17 cellular contexts compared by ENCODE assay signal in genomic region chr4:86657382-86657781, GRCh38.
DNase-seq lines count a peak whose midpoint lies in the region; ATAC-seq lines count a peak whose summit lies in the region.
"Had no signal": no experiment of that assay in that cellular context is flagged by ENCODE, and none has a peak within 500 bp of the region (broad histone marks: within the 10 kb centered on the region; RNA-seq: fewer than 3 reads in every experiment).

No MANE protein-coding gene starts in this region.

- ATAC-seq in HG02870 (IDR thresholded peaks at IDR 0.05; ENCODE audit: unreplicated experiment) (peak; percentile 11), T-helper 17 cell (no peak)
- ATAC-seq: HCT116 had no signal

- H3K27ac Mint-ChIP-seq in T-helper 17 cell = peak overlapping the region; percentile 27
- H3K27ac Mint-ChIP-seq in activated CD4-positive, alpha-beta T cell treated with anti-CD3 and anti-CD28 coated beads, Interleukin-2, amount 10 ng/mL, durations not matched to agents 24 days and 14 days = no peak overlapping the region
- H3K27ac Mint-ChIP-seq: B cell; CD4-positive, CD25-positive, alpha-beta regulatory T cell; CD8-positive, alpha-beta memory T cell; HFFc6 had no signal

- peaks cover 5% of the 10 kb centered on the region for H3K9me3 Mint-ChIP-seq in activated CD4-positive, alpha-beta T cell treated with anti-CD3 and anti-CD28 coated beads, Interleukin-2, amount 10 ng/mL, durations not matched to agents 24 days and 14 days

- peak; percentile 6 for DNase-seq in DMS53 treated with DMSO at 0.1 percent for 48 hours (lab: John Stamatoyannopoulos, UW; ENCODE audit: unreplicated experiment)
- no peak for DNase-seq in T-helper 17 cell
- no peak for DNase-seq in cerebellum (ENCODE audit: low spot score)
- no peak for DNase-seq in activated CD4-positive, alpha-beta T cell treated with anti-CD3 and anti-CD28 coated beads, Interleukin-2, amount 10 ng/mL, durations not matched to agents 24 days and 14 days
- DNase-seq in HPDE6-E6E7 (ENCODE audit: extremely low spot score) = no peak
- DNase-seq: CD4-positive, CD25-positive, alpha-beta regulatory T cell; CD8-positive, alpha-beta memory T cell; COR-L47; DMS 273 treated with DMSO at 0.1 percent for 48 hours; DMS79 treated with DMSO at 0.1 percent for 48 hours; GF-D8; GOT3; H7; HFFc6 had no signal

- peaks cover 12% of the 10 kb centered on the region for H3K4me1 Mint-ChIP-seq in T-helper 17 cell
- no peaks in the 10 kb centered on the region for H3K4me1 Mint-ChIP-seq in activated CD4-positive, alpha-beta T cell treated with anti-CD3 and anti-CD28 coated beads, Interleukin-2, amount 10 ng/mL, durations not matched to agents 24 days and 14 days
- H3K4me1 Mint-ChIP-seq: B cell; CD4-positive, CD25-positive, alpha-beta regulatory T cell; CD8-positive, alpha-beta memory T cell had no signal

- H3K4me3 Mint-ChIP-seq in T-helper 17 cell = no peak overlapping the region
- no peak overlapping the region for H3K4me3 Mint-ChIP-seq in activated CD4-positive, alpha-beta T cell treated with anti-CD3 and anti-CD28 coated beads, Interleukin-2, amount 10 ng/mL, durations not matched to agents 24 days and 14 days
- H3K4me3 Mint-ChIP-seq: B cell; CD4-positive, CD25-positive, alpha-beta regulatory T cell; HFFc6 had no signal

- H3K27me3 Mint-ChIP-seq in T-helper 17 cell = no peaks in the 10 kb centered on the region
- H3K27me3 Mint-ChIP-seq in activated CD4-positive, alpha-beta T cell treated with anti-CD3 and anti-CD28 coated beads, Interleukin-2, amount 10 ng/mL, durations not matched to agents 24 days and 14 days = no peaks in the 10 kb centered on the region
- H3K27me3 Mint-ChIP-seq: B cell; CD4-positive, CD25-positive, alpha-beta regulatory T cell; CD8-positive, alpha-beta memory T cell had no signal

- H3K9me3 ChIP-seq in T-helper 17 cell (ENCODE audit: control insufficient read depth, low read length, poor library complexity, severe bottlenecking) = peaks cover 4% of the 10 kb centered on the region

- intact Hi-C loops in activated CD4-positive, alpha-beta T cell treated with anti-CD3 and anti-CD28 coated beads, Interleukin-2, amount 10 ng/mL, durations not matched to agents 24 days and 14 days (cut with micrococcal nuclease) = no loop called here

- no peaks in the 10 kb centered on the region for H3K36me3 Mint-ChIP-seq in T-helper 17 cell (ENCODE audit: low read depth)
- H3K36me3 Mint-ChIP-seq in activated CD4-positive, alpha-beta T cell treated with anti-CD3 and anti-CD28 coated beads, Interleukin-2, amount 10 ng/mL, durations not matched to agents 24 days and 14 days (ENCODE audit: low read depth) = no peaks in the 10 kb centered on the region
- H3K36me3 Mint-ChIP-seq: CD4-positive, CD25-positive, alpha-beta regulatory T cell had no signal
